ENCODE assay signal across 31 cellular contexts in the genomic region with DNA sequence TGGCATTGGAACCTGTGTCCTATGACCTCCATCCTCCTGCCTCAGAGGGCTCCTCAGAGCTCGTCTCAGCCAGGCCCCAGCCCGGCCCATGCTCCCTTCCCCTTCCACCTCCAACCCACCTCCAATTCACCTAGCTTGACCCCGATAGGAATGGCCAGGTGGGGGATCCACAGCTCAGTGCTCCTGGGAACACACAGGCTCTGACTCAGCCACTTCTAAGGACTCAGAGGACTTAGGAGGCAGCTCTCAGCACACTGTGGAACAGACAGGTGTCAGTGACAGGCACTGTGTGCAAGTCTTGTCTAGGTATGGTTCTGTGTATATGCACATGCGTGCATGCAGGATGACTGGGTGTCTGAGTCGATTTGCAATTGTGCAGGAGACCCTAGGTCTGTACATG.
"Had no signal": no experiment of that assay in that cellular context is flagged by ENCODE, and none has a peak within 500 bp of the region (broad histone marks: within the 10 kb centered on the region; RNA-seq: fewer than 3 reads in every experiment).

No MANE protein-coding gene starts in this region.

- DNase-seq: activated CD4-positive, alpha-beta T cell treated with anti-CD3 and anti-CD28 coated beads, Interleukin-2, amount 10 ng/mL, durations not matched to agents 24 days and 14 days; activated CD4-positive, alpha-beta T cell treated with anti-CD3 and anti-CD28 coated beads, Interleukin-2, amount 50 U/mL, for 4 hours; activated CD8-positive, alpha-beta T cell treated with anti-CD3 and anti-CD28 coated beads for 36 hours; activated gamma-delta T cell; activated naive CD4-positive, alpha-beta T cell treated with Interleukin-2 at 50 U/mL for 16 hours; activated naive CD8-positive, alpha-beta T cell treated with anti-CD3 and anti-CD28 coated beads, Interleukin-2, amount 10 ng/mL, durations not matched to agents 7 days and 5 days; activated T-cell treated with anti-CD3 and anti-CD28 coated beads, Interleukin-2, amount 50 U/mL, for 1 hour; activated T-cell treated with anti-CD3 and anti-CD28 coated beads, Interleukin-2, amount 50 U/mL, for 72 hours; amygdala; Kasumi-1; KBM-7; MG63; NCI-H1048; NCI-H1105 treated with DMSO at 0.1 percent for 48 hours; NCI-H1436; NCI-H1694; NCI-H1930; NCI-H2171 treated with DMSO at 0.1 percent for 48 hours; NCI-H2227 treated with DMSO at 0.1 percent for 48 hours; NCI-H446; NCI-H510A treated with DMSO at 0.1 percent for 48 hours; NCI-H526 treated with DMSO at 0.1 percent for 48 hours; NCI-H82; SHP77; SJCRH30; T1000 had no signal

- H3K4me1 ChIP-seq: ascending aorta had no signal

- H3K9me3 ChIP-seq: ascending aorta, MG63, SJCRH30 had no signal

- H3K27ac ChIP-seq: ascending aorta, cardiac muscle cell, SJCRH30, SK-N-MC had no signal

- H3K4me3 ChIP-seq: ascending aorta, cardiac muscle cell, MG63, SJCRH30, SK-N-MC had no signal

- ATAC-seq: activated CD8-positive, alpha-beta T cell treated with anti-CD3 and anti-CD28 coated beads for 36 hours; activated T-cell treated with anti-CD3 and anti-CD28 coated beads, Interleukin-2, amount 50 U/mL, for 72 hours; activated T-helper 17 cell treated with anti-CD3 and anti-CD28 coated beads, Interleukin-2, amount 50 U/mL, for 72 hours; Panc1 had no signal

- H3K36me3 ChIP-seq: ascending aorta, cardiac muscle cell, MG63, SJCRH30 had no signal

- H3K27me3 ChIP-seq: ascending aorta, cardiac muscle cell, MG63, SJCRH30 had no signal
